Comparison of ENCODE assay signal across 37 cellular contexts in the genomic region with DNA sequence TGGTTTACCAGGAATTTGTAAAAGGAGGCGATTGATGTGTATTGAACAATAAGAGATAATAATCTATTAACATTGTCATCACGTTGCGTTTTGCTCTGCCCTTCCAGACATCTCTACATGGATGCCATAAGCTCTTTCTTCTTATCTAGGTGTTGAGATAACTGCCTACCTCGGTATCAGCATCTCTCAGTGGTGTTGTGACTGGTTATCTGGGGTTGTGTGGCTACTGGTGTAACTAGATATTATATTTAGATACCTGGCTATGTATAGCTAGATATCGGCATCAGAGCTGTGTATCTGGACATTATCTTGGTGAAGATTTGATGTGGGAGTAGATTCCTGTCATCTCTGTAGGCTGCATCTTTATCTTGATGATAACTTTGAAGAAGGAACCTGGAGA. TPM values are rescaled to one million over a fixed set of nuclear protein-coding genes. Genes with fewer than 3 reads are reported as not detected.
DNase-seq lines count a peak whose midpoint lies in the region; ATAC-seq, FAIRE-seq and TF ChIP-seq lines count a peak whose summit lies in the region.
"Had no signal": no experiment of that assay in that cellular context is flagged by ENCODE, and none has a peak within 500 bp of the region (broad histone marks: within the 10 kb centered on the region; RNA-seq: fewer than 3 reads in every experiment).

No MANE protein-coding gene starts in this region.

- no peaks in the 10 kb centered on the region for H3K79me1 ChIP-seq in IMR-90 (ENCODE audit: low read depth in 1 of 2, low read length in 2 of 2)

- no peak overlapping the region for H3K4ac ChIP-seq in IMR-90 (ENCODE audit: low read depth, low read length)

- no peak for FAIRE-seq in GM12892 (lab: Jason Lieb, UNC)
- FAIRE-seq: astrocyte, endometrium, G401.6, pancreas had no signal

- H2AK5ac ChIP-seq in IMR-90 (ENCODE audit: low read depth, low read length): no peak overlapping the region

- H2BK15ac ChIP-seq in IMR-90 (ENCODE audit: low read depth, low read length): no peak overlapping the region

- peak overlapping the region; percentile 12 for H2AK9ac ChIP-seq in IMR-90 (replicated peaks; ENCODE audit: low read depth, low read length, poor library complexity)

- H3K9me1 ChIP-seq in IMR-90 (ENCODE audit: insufficient read depth, low read length): no peaks in the 10 kb centered on the region

- no peak overlapping the region for H2AFZ ChIP-seq in IMR-90 (replicated peaks; ENCODE audit: low read length, poor library complexity)

- no peak for TF ChIP-seq RAD21 in IMR-90 (IDR thresholded peaks at IDR 0.05; ENCODE audit: low read length)

- H4K20me1 ChIP-seq in IMR-90 (ENCODE audit: insufficient read depth, low read length): no peaks in the 10 kb centered on the region

- no peak overlapping the region for H4K91ac ChIP-seq in IMR-90 (ENCODE audit: insufficient read depth, low read depth, low read length)

- no peak overlapping the region for H2BK20ac ChIP-seq in IMR-90 (ENCODE audit: low read depth, low read length)

- no peak overlapping the region for H3K9ac ChIP-seq in IMR-90 (ENCODE audit: low read depth, low read length)
- H3K9ac ChIP-seq: KMS-11 had no signal

- no peak overlapping the region for H3K18ac ChIP-seq in IMR-90 (ENCODE audit: low read depth, low read length)

- peaks cover 30 to 63% of the 10 kb centered on the region in 2 donors for H3K36me3 Mint-ChIP-seq in activated T-cell treated with anti-CD3 and anti-CD28 coated beads, Interleukin-2, amount 50 U/mL, for 72 hours (ENCODE audit: insufficient read depth in 2 of 2)
- H3K36me3 Mint-ChIP-seq in naive thymus-derived CD8-positive, alpha-beta T cell: peaks cover 14 to 97% (median 41%) of the 10 kb centered on the region in 3 donors

- no peaks in the 10 kb centered on the region for H3K9me3 Mint-ChIP-seq in activated T-cell treated with anti-CD3 and anti-CD28 coated beads, Interleukin-2, amount 50 U/mL, for 72 hours
- H3K9me3 Mint-ChIP-seq in naive thymus-derived CD8-positive, alpha-beta T cell: no peaks in the 10 kb centered on the region
- H3K9me3 Mint-ChIP-seq: dendritic cell treated with granulocyte-macrophage colony-stimulating factor and Interleukin-4, amounts not matched to agents 40 ng/mL and 50 ng/mL, for 4 days had no signal

- H3K14ac ChIP-seq in IMR-90 (replicated peaks; ENCODE audit: low read depth, low read length): no peak overlapping the region

- H3K27me3 ChIP-seq in IMR-90 (ENCODE audit: control insufficient read depth, insufficient read depth, low read length) (peaks cover 4% of the 10 kb centered on the region), breast epithelium (no peaks in the 10 kb centered on the region)
- H3K27me3 ChIP-seq: BE2C, SJSA1, upper lobe of left lung had no signal

- H3K56ac ChIP-seq in IMR-90 (ENCODE audit: extremely low read depth, insufficient read depth, low read length): no peak overlapping the region

- H2BK5ac ChIP-seq in IMR-90 (ENCODE audit: low read depth, low read length, poor library complexity, severe bottlenecking): no peak overlapping the region

- BruUV-seq in IMR-90 (replicated peaks; lab: Mats Ljungman, UMichigan): no TSS peak

- H3K4me2 ChIP-seq in IMR-90 (ENCODE audit: low read depth, low read length): no peak overlapping the region
- H3K4me2 ChIP-seq: KMS-11 had no signal

- in situ Hi-C loops in IMR-90 (cut with MboI; ENCODE audit: low sequenced_read_pairs): no loop called here

- no peaks in the 10 kb centered on the region for H3K36me3 ChIP-seq in IMR-90 (ENCODE audit: control insufficient read depth, insufficient read depth, low read length)
- H3K36me3 ChIP-seq in breast epithelium: no peaks in the 10 kb centered on the region
- H3K36me3 ChIP-seq: esophagus squamous epithelium, pancreas, SJSA1 had no signal

- no peak for TF ChIP-seq POLR2A in IMR-90 (IDR thresholded peaks at IDR 0.05; ENCODE audit: low read depth, low read length)
- no peak for TF ChIP-seq POLR2A in breast epithelium (IDR thresholded peaks at IDR 0.05)
- no peak for TF ChIP-seq POLR2A in GM12892 (IDR thresholded peaks at IDR 0.05; ENCODE audit: low read depth, low read length)

- H3K27me3 Mint-ChIP-seq in activated T-cell treated with anti-CD3 and anti-CD28 coated beads, Interleukin-2, amount 50 U/mL, for 72 hours (ENCODE audit: low read depth): no peaks in the 10 kb centered on the region
- H3K27me3 Mint-ChIP-seq in naive thymus-derived CD8-positive, alpha-beta T cell: no peaks in the 10 kb centered on the region

- H3K27ac ChIP-seq in IMR-90 (ENCODE audit: insufficient read depth, low read length) (no peak overlapping the region), breast epithelium (peak overlapping the region; percentile 65 to 80)
- H3K27ac ChIP-seq: esophagus squamous epithelium, HL-60, KMS-11, pancreas, RWPE1, SJSA1, upper lobe of left lung had no signal

- DNase-seq in activated T-cell treated with anti-CD3 and anti-CD28 coated beads, Interleukin-2, amount 50 U/mL, for 72 hours: no peak
- no peak for DNase-seq in activated T-cell treated with anti-CD3 and anti-CD28 coated beads, Interleukin-2, amount 50 U/mL, for 48 hours
- DNase-seq in IMR-90: no peak
- no peak for DNase-seq in breast epithelium (ENCODE audit: low spot score in 2 of 2)
- no peak for DNase-seq in naive thymus-derived CD8-positive, alpha-beta T cell
- no peak for DNase-seq in activated effector memory CD4-positive, alpha-beta T cell treated with Interleukin-2 at 50 U/mL for 16 hours
- no peak for DNase-seq in GM12892 (ENCODE audit: insufficient read length)
- DNase-seq: ACHN; activated CD4-positive, alpha-beta T cell treated with anti-CD3 and anti-CD28 coated beads for 4 hours; caudate nucleus; COR-L47; DMS79; esophagus squamous epithelium; foreskin melanocyte; HCEC 1CT; mucosa of descending colon; NCI-H1417; NCI-H2029 treated with DMSO at 0.1 percent for 48 hours; NCI-H2227 treated with DMSO at 0.1 percent for 48 hours; NCI-H526; OCI-M1; pancreas; retina; stimulated activated naive CD4-positive, alpha-beta T cell; upper lobe of left lung had no signal

- H3K4me3 ChIP-seq in IMR-90 (ENCODE audit: insufficient read depth, low read depth, low read length): no peak overlapping the region
- H3K4me3 ChIP-seq in breast epithelium: no peak overlapping the region
- H3K4me3 ChIP-seq: esophagus squamous epithelium, lung, mucosa of descending colon, pancreas, SJSA1, upper lobe of left lung had no signal

- ATAC-seq in activated T-cell treated with anti-CD3 and anti-CD28 coated beads, Interleukin-2, amount 50 U/mL, for 72 hours (replicated peaks in 1 of 2): no peak
- ATAC-seq in IMR-90 (ENCODE audit: low read depth) (no peak), esophagus mucosa (no peak)
- no peak for ATAC-seq in naive thymus-derived CD8-positive, alpha-beta T cell
- ATAC-seq: mucosa of descending colon, pancreas had no signal

- H4K8ac ChIP-seq in IMR-90 (ENCODE audit: low read depth in 2 of 2, low read length in 2 of 2): no peak overlapping the region

- no CpG with 5 or more reads among the region's 5 CpGs for WGBS in IMR-90 (ENCODE audit: extremely low coverage in 2 of 2, insufficient read length in 1 of 2), 2 experiments

- POLR2A ChIA-PET in IMR-90 (lab: Charles Lee; ENCODE audit: unreplicated experiment): no interaction called here
- POLR2A ChIA-PET in naive thymus-derived CD8-positive, alpha-beta T cell (lab: Charles Lee): interaction anchor here (0.8 to 1.3 kb wide), 2 partner anchors 9 to 11 kb away, joined by 3 to 4 read pairs; no protein-coding TSS in a partner anchor

- CTCF ChIA-PET in IMR-90 (lab: Yijun Ruan, JAX): interaction anchor here (0.7 to 1.1 kb wide), 2 partner anchors 9 to 19 kb away, joined by 3 read pairs; no protein-coding TSS in a partner anchor

- dilution Hi-C loops in IMR-90 (cut with HindIII; ENCODE audit: low sequenced_read_pairs, unreplicated experiment): no loop called here

- peak overlapping the region; percentile 62 to 69 for H3K4me3 Mint-ChIP-seq in activated T-cell treated with anti-CD3 and anti-CD28 coated beads, Interleukin-2, amount 50 U/mL, for 72 hours
- no peak overlapping the region for H3K4me3 Mint-ChIP-seq in naive thymus-derived CD8-positive, alpha-beta T cell
- H3K4me3 Mint-ChIP-seq: dendritic cell treated with granulocyte-macrophage colony-stimulating factor and Interleukin-4, amounts not matched to agents 40 ng/mL and 50 ng/mL, for 4 days had no signal

- H3K9me3 ChIP-seq in IMR-90 (ENCODE audit: control insufficient read depth, insufficient read depth, low read length) (no peaks in the 10 kb centered on the region), breast epithelium (no peaks in the 10 kb centered on the region)
- H3K9me3 ChIP-seq: BE2C, esophagus squamous epithelium, mucosa of descending colon, pancreas, SJSA1, upper lobe of left lung had no signal

- H3K23ac ChIP-seq in IMR-90 (ENCODE audit: low read depth, low read length): no peak overlapping the region

- peaks cover 77% of the 10 kb centered on the region for H3K4me1 Mint-ChIP-seq in activated T-cell treated with anti-CD3 and anti-CD28 coated beads, Interleukin-2, amount 50 U/mL, for 72 hours (ENCODE audit: low read depth)
- peaks cover 12 to 61% (median 42%) of the 10 kb centered on the region in 4 donors for H3K4me1 Mint-ChIP-seq in naive thymus-derived CD8-positive, alpha-beta T cell

- no peak overlapping the region for H2BK120ac ChIP-seq in IMR-90 (ENCODE audit: low read depth, low read length)

- TF ChIP-seq CTCF in IMR-90 (conservative IDR thresholded peaks at IDR 0.05; ENCODE audit: low read depth, low read length): no peak
- TF ChIP-seq CTCF in breast epithelium (IDR thresholded peaks at IDR 0.05): no peak

- H4K5ac ChIP-seq in IMR-90 (ENCODE audit: low read depth, low read length): no peak overlapping the region

- intact Hi-C loops in IMR-90 (cut with micrococcal nuclease): no loop called here
- intact Hi-C loops in breast epithelium (cut with DNase I; ENCODE audit: low total_unique reads): no loop called here

- H3K4me1 ChIP-seq in IMR-90 (ENCODE audit: control insufficient read depth, insufficient read depth, low read length) (peaks cover 7% of the 10 kb centered on the region), breast epithelium (no peaks in the 10 kb centered on the region)
- H3K4me1 ChIP-seq: esophagus squamous epithelium, pancreas had no signal

- peak overlapping the region; percentile 10 for H3K27ac Mint-ChIP-seq in activated T-cell treated with anti-CD3 and anti-CD28 coated beads, Interleukin-2, amount 50 U/mL, for 72 hours
- peak overlapping the region in 8 of 10 donors; percentile 4 to 85 (median 56) for H3K27ac Mint-ChIP-seq in naive thymus-derived CD8-positive, alpha-beta T cell
- H3K27ac Mint-ChIP-seq: dendritic cell treated with granulocyte-macrophage colony-stimulating factor and Interleukin-4, amounts not matched to agents 40 ng/mL and 50 ng/mL, for 4 days had no signal

RNA-seq across cellular contexts. Expression of a gene that starts 17.2 kb away (rescaled TPM):
- 10 to 100 TPM; 40.4 to 50.2 TPM for total RNA-seq in activated T-cell treated with anti-CD3 and anti-CD28 coated beads, Interleukin-2, amount 50 U/mL, for 72 hours
- total RNA-seq in IMR-90 (2012; rRNA removed): under 0.01 TPM in 1 of 2 replicates, not detected in the other
- polyA plus RNA-seq in IMR-90 (2012; rRNA removed): 0.11 and 0.21 TPM in 2 replicates
- polyA plus RNA-seq in IMR-90 (2012; cell fraction: cytosol; rRNA removed): 0.21 TPM in 2 replicates
- polyA plus RNA-seq in IMR-90 (2012; cell fraction: nucleus; rRNA removed; ENCODE audit: low replicate concordance): 0.29 and 0.33 TPM in 2 replicates
- 10 to 100 TPM in 2 of 3 donors, under 1 TPM in 1; 0.48 to 36.4 (median 28.2) TPM for total RNA-seq in breast epithelium
- total RNA-seq in naive thymus-derived CD8-positive, alpha-beta T cell: 10 to 100 TPM; 23.5 to 23.9 TPM
- polyA plus RNA-seq in naive thymus-derived CD8-positive, alpha-beta T cell: 10 to 100 TPM; 20.5 to 27.7 (median 23.9) TPM
- polyA plus RNA-seq in GM12892 (2012; ENCODE audit: missing spikeins): 2.8 TPM
- total RNA-seq in esophagus mucosa: 0.76 TPM
- total RNA-seq: SJSA1 had no signal
- polyA plus RNA-seq: neural cell had no signal

Comparison
In these comparisons a context has a peak if more than half of its experiments do, and no peak if none do; other contexts are left out.
1. H3K4me3 Mint-ChIP-seq: peak in activated T-cell treated with anti-CD3 and anti-CD28 coated beads, Interleukin-2, amount 50 U/mL, for 72 hours (2 of 2); none in naive thymus-derived CD8-positive, alpha-beta T cell (0 of 10).